Comparison of ENCODE assay signal across 1 cellular context in the genomic region with DNA sequence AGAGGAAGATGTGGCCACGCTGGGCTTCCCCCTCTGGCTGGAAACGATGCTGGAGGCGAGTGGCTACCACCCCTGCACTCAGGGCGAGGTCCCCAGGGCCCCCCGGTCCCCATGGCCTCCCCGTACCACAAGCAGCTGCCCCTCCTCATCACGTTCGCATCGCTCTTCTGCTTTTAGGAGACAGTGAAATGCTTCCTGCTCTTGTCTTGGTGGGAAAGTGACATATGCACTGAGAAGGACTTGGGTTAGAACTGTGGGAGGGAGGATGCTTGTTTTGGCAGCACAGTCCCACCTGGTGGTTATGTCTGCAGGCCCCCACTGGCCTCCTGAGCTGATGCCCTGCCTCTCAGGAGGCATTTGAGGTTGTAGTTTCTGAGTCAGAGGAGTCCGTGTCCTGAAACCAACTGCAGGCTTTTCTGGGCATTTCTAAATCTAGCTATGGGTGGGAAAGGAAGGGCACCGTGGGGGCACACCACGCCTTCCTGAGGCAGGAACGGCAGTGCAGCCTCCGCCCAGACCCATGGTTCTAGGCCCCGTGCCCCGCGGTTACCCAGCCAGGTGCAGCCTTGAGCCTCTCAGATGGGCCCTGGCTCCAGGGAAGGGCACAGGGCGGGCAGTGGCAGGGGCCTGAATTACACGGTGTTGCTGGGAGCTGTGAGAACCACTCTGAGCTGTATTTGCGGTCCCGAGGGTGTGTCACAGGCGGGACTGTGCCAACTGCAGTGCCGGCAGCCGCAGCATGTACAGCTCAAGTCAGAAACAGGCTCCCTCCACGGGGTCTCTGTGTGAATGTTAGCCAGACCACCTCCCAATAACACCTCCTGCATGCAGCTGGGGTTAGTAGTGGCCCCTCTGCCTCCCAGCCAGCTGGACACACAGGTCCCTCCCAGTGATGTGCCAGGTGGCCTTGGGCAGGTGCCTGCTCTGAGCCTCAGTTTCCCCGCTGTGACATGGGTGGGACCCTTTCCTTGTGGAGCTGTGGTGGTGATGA.
TF ChIP-seq lines count a peak whose summit lies in the region.

No MANE protein-coding gene starts in this region.

TF ChIP-seq in H1, 55 proteins besides CTCF, POLR2A, EP300 and RAD21:
- TF ChIP-seq, protein P1, sequence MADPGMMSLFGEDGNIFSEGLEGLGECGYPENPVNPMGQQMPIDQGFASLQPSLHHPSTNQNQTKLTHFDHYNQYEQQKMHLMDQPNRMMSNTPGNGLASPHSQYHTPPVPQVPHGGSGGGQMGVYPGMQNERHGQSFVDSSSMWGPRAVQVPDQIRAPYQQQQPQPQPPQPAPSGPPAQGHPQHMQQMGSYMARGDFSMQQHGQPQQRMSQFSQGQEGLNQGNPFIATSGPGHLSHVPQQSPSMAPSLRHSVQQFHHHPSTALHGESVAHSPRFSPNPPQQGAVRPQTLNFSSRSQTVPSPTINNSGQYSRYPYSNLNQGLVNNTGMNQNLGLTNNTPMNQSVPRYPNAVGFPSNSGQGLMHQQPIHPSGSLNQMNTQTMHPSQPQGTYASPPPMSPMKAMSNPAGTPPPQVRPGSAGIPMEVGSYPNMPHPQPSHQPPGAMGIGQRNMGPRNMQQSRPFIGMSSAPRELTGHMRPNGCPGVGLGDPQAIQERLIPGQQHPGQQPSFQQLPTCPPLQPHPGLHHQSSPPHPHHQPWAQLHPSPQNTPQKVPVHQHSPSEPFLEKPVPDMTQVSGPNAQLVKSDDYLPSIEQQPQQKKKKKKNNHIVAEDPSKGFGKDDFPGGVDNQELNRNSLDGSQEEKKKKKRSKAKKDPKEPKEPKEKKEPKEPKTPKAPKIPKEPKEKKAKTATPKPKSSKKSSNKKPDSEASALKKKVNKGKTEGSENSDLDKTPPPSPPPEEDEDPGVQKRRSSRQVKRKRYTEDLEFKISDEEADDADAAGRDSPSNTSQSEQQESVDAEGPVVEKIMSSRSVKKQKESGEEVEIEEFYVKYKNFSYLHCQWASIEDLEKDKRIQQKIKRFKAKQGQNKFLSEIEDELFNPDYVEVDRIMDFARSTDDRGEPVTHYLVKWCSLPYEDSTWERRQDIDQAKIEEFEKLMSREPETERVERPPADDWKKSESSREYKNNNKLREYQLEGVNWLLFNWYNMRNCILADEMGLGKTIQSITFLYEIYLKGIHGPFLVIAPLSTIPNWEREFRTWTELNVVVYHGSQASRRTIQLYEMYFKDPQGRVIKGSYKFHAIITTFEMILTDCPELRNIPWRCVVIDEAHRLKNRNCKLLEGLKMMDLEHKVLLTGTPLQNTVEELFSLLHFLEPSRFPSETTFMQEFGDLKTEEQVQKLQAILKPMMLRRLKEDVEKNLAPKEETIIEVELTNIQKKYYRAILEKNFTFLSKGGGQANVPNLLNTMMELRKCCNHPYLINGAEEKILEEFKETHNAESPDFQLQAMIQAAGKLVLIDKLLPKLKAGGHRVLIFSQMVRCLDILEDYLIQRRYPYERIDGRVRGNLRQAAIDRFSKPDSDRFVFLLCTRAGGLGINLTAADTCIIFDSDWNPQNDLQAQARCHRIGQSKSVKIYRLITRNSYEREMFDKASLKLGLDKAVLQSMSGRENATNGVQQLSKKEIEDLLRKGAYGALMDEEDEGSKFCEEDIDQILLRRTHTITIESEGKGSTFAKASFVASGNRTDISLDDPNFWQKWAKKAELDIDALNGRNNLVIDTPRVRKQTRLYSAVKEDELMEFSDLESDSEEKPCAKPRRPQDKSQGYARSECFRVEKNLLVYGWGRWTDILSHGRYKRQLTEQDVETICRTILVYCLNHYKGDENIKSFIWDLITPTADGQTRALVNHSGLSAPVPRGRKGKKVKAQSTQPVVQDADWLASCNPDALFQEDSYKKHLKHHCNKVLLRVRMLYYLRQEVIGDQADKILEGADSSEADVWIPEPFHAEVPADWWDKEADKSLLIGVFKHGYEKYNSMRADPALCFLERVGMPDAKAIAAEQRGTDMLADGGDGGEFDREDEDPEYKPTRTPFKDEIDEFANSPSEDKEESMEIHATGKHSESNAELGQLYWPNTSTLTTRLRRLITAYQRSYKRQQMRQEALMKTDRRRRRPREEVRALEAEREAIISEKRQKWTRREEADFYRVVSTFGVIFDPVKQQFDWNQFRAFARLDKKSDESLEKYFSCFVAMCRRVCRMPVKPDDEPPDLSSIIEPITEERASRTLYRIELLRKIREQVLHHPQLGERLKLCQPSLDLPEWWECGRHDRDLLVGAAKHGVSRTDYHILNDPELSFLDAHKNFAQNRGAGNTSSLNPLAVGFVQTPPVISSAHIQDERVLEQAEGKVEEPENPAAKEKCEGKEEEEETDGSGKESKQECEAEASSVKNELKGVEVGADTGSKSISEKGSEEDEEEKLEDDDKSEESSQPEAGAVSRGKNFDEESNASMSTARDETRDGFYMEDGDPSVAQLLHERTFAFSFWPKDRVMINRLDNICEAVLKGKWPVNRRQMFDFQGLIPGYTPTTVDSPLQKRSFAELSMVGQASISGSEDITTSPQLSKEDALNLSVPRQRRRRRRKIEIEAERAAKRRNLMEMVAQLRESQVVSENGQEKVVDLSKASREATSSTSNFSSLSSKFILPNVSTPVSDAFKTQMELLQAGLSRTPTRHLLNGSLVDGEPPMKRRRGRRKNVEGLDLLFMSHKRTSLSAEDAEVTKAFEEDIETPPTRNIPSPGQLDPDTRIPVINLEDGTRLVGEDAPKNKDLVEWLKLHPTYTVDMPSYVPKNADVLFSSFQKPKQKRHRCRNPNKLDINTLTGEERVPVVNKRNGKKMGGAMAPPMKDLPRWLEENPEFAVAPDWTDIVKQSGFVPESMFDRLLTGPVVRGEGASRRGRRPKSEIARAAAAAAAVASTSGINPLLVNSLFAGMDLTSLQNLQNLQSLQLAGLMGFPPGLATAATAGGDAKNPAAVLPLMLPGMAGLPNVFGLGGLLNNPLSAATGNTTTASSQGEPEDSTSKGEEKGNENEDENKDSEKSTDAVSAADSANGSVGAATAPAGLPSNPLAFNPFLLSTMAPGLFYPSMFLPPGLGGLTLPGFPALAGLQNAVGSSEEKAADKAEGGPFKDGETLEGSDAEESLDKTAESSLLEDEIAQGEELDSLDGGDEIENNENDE (IDR thresholded peaks at IDR 0.05; ENCODE audit: insufficient replicate concordance, low read length): no peak
- TF ChIP-seq HDAC6 (IDR thresholded peaks at IDR 0.05; ENCODE audit: low read depth, low read length): no peak
- TF ChIP-seq NRF1 (IDR thresholded peaks at IDR 0.05; ENCODE audit: low read depth, low read length): no peak
- TF ChIP-seq SAP30 (IDR thresholded peaks at IDR 0.05; ENCODE audit: insufficient read depth, insufficient replicate concordance, low read length): no peak
- TF ChIP-seq SP4 (IDR thresholded peaks at IDR 0.05; ENCODE audit: low read length): no peak
- TF ChIP-seq JUN (IDR thresholded peaks at IDR 0.05; ENCODE audit: low read depth, low read length): no peak
- no peak for TF ChIP-seq SIRT6 (IDR thresholded peaks at IDR 0.05; ENCODE audit: low read length)
- TF ChIP-seq TCF12 (IDR thresholded peaks at IDR 0.05; ENCODE audit: low read depth, low read length): no peak
- TF ChIP-seq, protein P2, sequence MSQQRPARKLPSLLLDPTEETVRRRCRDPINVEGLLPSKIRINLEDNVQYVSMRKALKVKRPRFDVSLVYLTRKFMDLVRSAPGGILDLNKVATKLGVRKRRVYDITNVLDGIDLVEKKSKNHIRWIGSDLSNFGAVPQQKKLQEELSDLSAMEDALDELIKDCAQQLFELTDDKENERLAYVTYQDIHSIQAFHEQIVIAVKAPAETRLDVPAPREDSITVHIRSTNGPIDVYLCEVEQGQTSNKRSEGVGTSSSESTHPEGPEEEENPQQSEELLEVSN (IDR thresholded peaks at IDR 0.05): no peak
- no peak for TF ChIP-seq BACH1 (IDR thresholded peaks at IDR 0.05; ENCODE audit: low read length)
- no peak for TF ChIP-seq TBP (IDR thresholded peaks at IDR 0.05; ENCODE audit: low read depth, low read length)
- no peak for TF ChIP-seq EZH2 (IDR thresholded peaks at IDR 0.05; ENCODE audit: low read depth, low read length, severe bottlenecking)
- TF ChIP-seq POU5F1 (IDR thresholded peaks at IDR 0.05; ENCODE audit: low read depth, low read length): no peak
TF ChIP-seq in H1: peak in this region for 0.
